In the genomic region with DNA sequence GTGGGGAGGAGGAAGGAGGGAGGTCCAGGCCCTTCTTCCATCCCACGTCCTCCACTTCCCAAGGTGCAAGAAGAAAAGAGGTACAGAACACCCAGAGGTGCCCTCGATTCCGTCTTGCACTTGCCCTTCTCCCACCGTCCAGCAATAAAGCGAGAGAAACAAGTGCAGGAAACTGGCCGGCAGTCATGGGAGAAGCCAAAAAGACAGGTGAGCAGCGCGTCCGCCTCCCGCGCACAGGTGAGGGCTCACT, we compare ENCODE assay signal across 8 cellular contexts. TPM values are rescaled to one million over a fixed set of nuclear protein-coding genes. Genes with fewer than 3 reads are reported as not detected.
DNase-seq lines count a peak whose midpoint lies in the region; ATAC-seq, FAIRE-seq and TF ChIP-seq lines count a peak whose summit lies in the region.

No MANE protein-coding gene starts in this region.

- DNase-seq in K562 (ENCODE audit: extremely low read depth in 1 of 4, low spot score in 3 of 4), result no peak
- no peak for DNase-seq in mesothelial cell of epicardium (ENCODE audit: low spot score in 2 of 2, unreplicated experiment in 2 of 2)
- no peak for DNase-seq in urothelium cell line (ENCODE audit: low spot score)
- no peak for DNase-seq in NCI-H1092 (lab: John Stamatoyannopoulos, UW)
- DNase-seq in NCI-H1930 (lab: John Stamatoyannopoulos, UW), result no peak

- 0% methylated on average over 9 of the region's 11 CpGs for WGBS in K562 (ENCODE audit: insufficient coverage, low coverage, missing lambda C conversion rate)

- TF ChIP-seq CTCF in K562 (IDR thresholded peaks at IDR 0.05 in 2 of 3, conservative IDR thresholded peaks at IDR 0.05 in 1 of 3; ENCODE audit: insufficient read depth in 2 of 3, low read depth in 1 of 3, low read length in 3 of 3) (no peak), mesothelial cell of epicardium (IDR thresholded peaks at IDR 0.05; ENCODE audit: unreplicated experiment) (no peak)

- POLR2A ChIA-PET in K562 (lab: Yijun Ruan, JAX), result interaction anchor here (0.6 to 3.3 kb wide), 9 partner anchors 8 to 219 kb away, joined by 3 to 24 read pairs (median 9); a partner anchor contains a TSS

- H3K4me3 Mint-ChIP-seq in mesothelial cell of epicardium, result peak overlapping the region; percentile 92

- peaks cover 17% of the 10 kb centered on the region for H3K4me1 Mint-ChIP-seq in mesothelial cell of epicardium

- peak; percentile 15 for ATAC-seq in HG02970 (IDR thresholded peaks at IDR 0.05; ENCODE audit: low FRiP score, unreplicated experiment)
- no peak for ATAC-seq in K562
- no peak for ATAC-seq in GM21576 (IDR thresholded peaks at IDR 0.05; ENCODE audit: unreplicated experiment)

- H3K4me2 ChIP-seq in BLaER1 (peak overlapping the region; percentile 95), K562 (ENCODE audit: insufficient read depth, low read length) (peak overlapping the region; percentile 94)

- H3K9me1 ChIP-seq in K562 (ENCODE audit: control insufficient read depth, insufficient read depth, low read length), result no peaks in the 10 kb centered on the region

- H3K4me1 ChIP-seq in BLaER1 (peaks cover 28% of the 10 kb centered on the region), K562 (replicated peaks in 1 of 2; ENCODE audit: control insufficient read depth in 2 of 2, insufficient read depth in 2 of 2, low read length in 2 of 2) (peaks cover 24 to 38% of the 10 kb centered on the region in 2 experiments)

- TF ChIP-seq EP300 in K562 (IDR thresholded peaks at IDR 0.05; ENCODE audit: low read length), result no peak

- peak overlapping the region; percentile 97 for H3K9ac ChIP-seq in BLaER1
- H3K9ac ChIP-seq in K562 (ENCODE audit: insufficient read depth in 1 of 2, low read depth in 2 of 2, low read length in 2 of 2), result peak overlapping the region; percentile 90 to 94

- H3K4me3 ChIP-seq in BLaER1 (peak overlapping the region; percentile 97), K562 (peak overlapping the region; percentile 80)

- intact Hi-C loops in K562 (cut with micrococcal nuclease), result no loop called here

- H3K27ac ChIP-seq in BLaER1 (peak overlapping the region; percentile 96), K562 (ENCODE audit: extremely low read depth, low read depth, low read length) (peak overlapping the region; percentile 95)

- TF ChIP-seq POLR2A in K562 (conservative IDR thresholded peaks at IDR 0.05), result peak; percentile 69

- no peaks in the 10 kb centered on the region for H3K27me3 ChIP-seq in BLaER1
- H3K27me3 ChIP-seq in K562 (ENCODE audit: control insufficient read depth in 2 of 2, insufficient read depth in 2 of 2, low read length in 2 of 2), result no peaks in the 10 kb centered on the region

- no peaks in the 10 kb centered on the region for H3K9me3 ChIP-seq in BLaER1
- H3K9me3 ChIP-seq in K562 (replicated peaks; ENCODE audit: control insufficient read depth, insufficient read depth, low read depth, low read length), result no peaks in the 10 kb centered on the region

- H3K79me2 ChIP-seq in K562 (ENCODE audit: control insufficient read depth, insufficient read depth, low read length), result peaks cover 43% of the 10 kb centered on the region

- no peaks in the 10 kb centered on the region for H3K27me3 Mint-ChIP-seq in mesothelial cell of epicardium (ENCODE audit: low read depth)

- H2AFZ ChIP-seq in K562 (ENCODE audit: low read depth, low read length), result peak overlapping the region; percentile 52

- TSS peak; percentile 35 for BruUV-seq in K562 (replicated peaks; lab: Mats Ljungman, UMichigan)

- H4K20me1 ChIP-seq in BLaER1, result peaks cover 9% of the 10 kb centered on the region; the same call in 1 of the 2 replicates
- no peaks in the 10 kb centered on the region for H4K20me1 ChIP-seq in K562 (replicated peaks; ENCODE audit: control insufficient read depth, insufficient read depth, low read length)

- peak overlapping the region; percentile 97 for H3K27ac Mint-ChIP-seq in mesothelial cell of epicardium

- in situ Hi-C loops in K562 (cut with MboI), result no loop called here

- H3K36me3 Mint-ChIP-seq in mesothelial cell of epicardium, result peaks cover 4% of the 10 kb centered on the region

- no peaks in the 10 kb centered on the region for H3K9me3 Mint-ChIP-seq in mesothelial cell of epicardium

- FAIRE-seq in K562 (lab: Jason Lieb, UNC) (no peak), urothelium cell line (lab: Jason Lieb, UNC) (no peak)

- H3K36me3 ChIP-seq in BLaER1 (peaks cover 30% of the 10 kb centered on the region), K562 (ENCODE audit: control insufficient read depth, insufficient read depth, low read length) (peaks cover 28% of the 10 kb centered on the region; the same call in 2 of the 3 replicates)

- CTCF ChIA-PET in K562 (lab: Yijun Ruan, JAX; ENCODE audit: low intra/inter-chr PET ratio), result no interaction called here

- TF ChIP-seq RAD21 in K562 (CRISPR knock-in tag; conservative IDR thresholded peaks at IDR 0.05 in 1 of 2, IDR thresholded peaks at IDR 0.05 in 1 of 2), result no peak

RNA-seq across cellular contexts. Expression of a gene that starts 1.3 kb away (rescaled TPM):
- total RNA-seq in K562 (2011; cell fraction: chromatin; rRNA removed; ENCODE audit: low replicate concordance), result 0.48 and 0.93 TPM in 2 replicates
- total RNA-seq in K562 (2011; cell fraction: nucleolus; rRNA removed), result 1.0 and 1.3 TPM in 2 replicates
- total RNA-seq in K562 (2011; cell fraction: nucleoplasm; rRNA removed), result 1.6 and 1.9 TPM in 2 replicates
- 0.41 and 0.90 TPM in 2 replicates for total RNA-seq in K562 (2014; rRNA removed)
- total RNA-seq in K562 (2014; rRNA removed; fragmentation: Illumina TruSeq; extraction: Trizol), result not detected in 2 replicates
- 0.26 and 0.29 TPM in 2 replicates for total RNA-seq in K562 (2015; rRNA removed; fragmentation: Illumina TruSeq; extraction: Trizol)
- total RNA-seq in K562 (2021), result 0.38 and 0.49 TPM in 2 replicates
- polyA plus RNA-seq in K562 (2011; rRNA removed), result 0.08 and 0.24 TPM in 2 replicates
- polyA plus RNA-seq in K562 (2011; cell fraction: cytosol; rRNA removed), result 0.40 and 0.70 TPM in 2 replicates
- polyA plus RNA-seq in K562 (2011; cell fraction: nucleus; rRNA removed), result 0.63 and 0.87 TPM in 2 replicates
- polyA plus RNA-seq in K562 (2012), result 1.9 and 2.0 TPM in 2 replicates
- 0.18 and 0.30 TPM in 2 replicates for polyA plus RNA-seq in K562 (2014; fragmentation: Illumina TruSeq; extraction: Trizol)
- under 1 TPM; 0.03 to 0.14 TPM for polyA plus RNA-seq in K562 (2014; fragmentation: Nextera tagmentation; extraction: Ambion mirVana)
- 0.16 and 0.35 TPM in 2 replicates for polyA plus RNA-seq in K562 (2014; rRNA removed)
- 0.21 and 0.30 TPM in 2 replicates for polyA minus RNA-seq in K562 (2011; rRNA and poly(A)+ RNA removed)
- polyA minus RNA-seq in K562 (2011; cell fraction: cytosol; rRNA and poly(A)+ RNA removed), result not detected in 2 replicates
- polyA minus RNA-seq in K562 (2011; cell fraction: nucleus; rRNA and poly(A)+ RNA removed), result 1.2 and 1.5 TPM in 2 replicates
- not detected in 3 replicates for total RNA-seq in mesothelial cell of epicardium

RNA-seq across cellular contexts. Expression of a gene that starts 17.7 kb away (rescaled TPM):
- 16.7 and 39.3 TPM in 2 replicates for total RNA-seq in K562 (2011; cell fraction: chromatin; rRNA removed; ENCODE audit: low replicate concordance)
- total RNA-seq in K562 (2011; cell fraction: nucleolus; rRNA removed), result 30.3 and 31.5 TPM in 2 replicates
- total RNA-seq in K562 (2011; cell fraction: nucleoplasm; rRNA removed), result 14.4 and 24.2 TPM in 2 replicates
- 35.9 and 37.0 TPM in 2 replicates for total RNA-seq in K562 (2014; rRNA removed)
- 13.5 and 17.8 TPM in 2 replicates for total RNA-seq in K562 (2014; rRNA removed; fragmentation: Illumina TruSeq; extraction: Trizol)
- 19.9 and 21.0 TPM in 2 replicates for total RNA-seq in K562 (2015; rRNA removed; fragmentation: Illumina TruSeq; extraction: Trizol)
- total RNA-seq in K562 (2021), result 36.0 and 40.1 TPM in 2 replicates
- polyA plus RNA-seq in K562 (2011; rRNA removed), result 27.4 and 34.9 TPM in 2 replicates
- 53.4 and 65.7 TPM in 2 replicates for polyA plus RNA-seq in K562 (2011; cell fraction: cytosol; rRNA removed)
- 66.8 and 81.1 TPM in 2 replicates for polyA plus RNA-seq in K562 (2011; cell fraction: nucleus; rRNA removed)
- polyA plus RNA-seq in K562 (2012), result 33.8 and 48.3 TPM in 2 replicates
- 44.5 and 48.9 TPM in 2 replicates for polyA plus RNA-seq in K562 (2014; fragmentation: Illumina TruSeq; extraction: Trizol)
- polyA plus RNA-seq in K562 (2014; fragmentation: Nextera tagmentation; extraction: Ambion mirVana), result 10 to 100 TPM in 1 of 2 experiments, 1 to 10 TPM in 1; 8.5 to 17.0 TPM
- polyA plus RNA-seq in K562 (2014; rRNA removed), result 45.6 and 48.3 TPM in 2 replicates
- polyA minus RNA-seq in K562 (2011; rRNA and poly(A)+ RNA removed), result 9.5 TPM in 2 replicates
- 22.7 and 24.0 TPM in 2 replicates for polyA minus RNA-seq in K562 (2011; cell fraction: cytosol; rRNA and poly(A)+ RNA removed)
- polyA minus RNA-seq in K562 (2011; cell fraction: nucleus; rRNA and poly(A)+ RNA removed), result 7.7 and 8.6 TPM in 2 replicates
- total RNA-seq in mesothelial cell of epicardium, result 75.0 to 80.5 TPM (median 75.6 TPM) in 3 replicates

RNA-seq across cellular contexts. Expression of a gene that starts 29.4 kb away (rescaled TPM):
- 2.1 and 10.9 TPM in 2 replicates for total RNA-seq in K562 (2011; cell fraction: chromatin; rRNA removed; ENCODE audit: low replicate concordance)
- 16.8 and 21.0 TPM in 2 replicates for total RNA-seq in K562 (2011; cell fraction: nucleolus; rRNA removed)
- 6.7 and 7.4 TPM in 2 replicates for total RNA-seq in K562 (2011; cell fraction: nucleoplasm; rRNA removed)
- total RNA-seq in K562 (2014; rRNA removed) (25.8 and 27.4 TPM in 2 replicates), K562 (2014; rRNA removed; fragmentation: Illumina TruSeq; extraction: Trizol) (0.80 and 1.2 TPM in 2 replicates), K562 (2015; rRNA removed; fragmentation: Illumina TruSeq; extraction: Trizol) (4.1 and 4.5 TPM in 2 replicates), K562 (2021) (19.5 and 25.4 TPM in 2 replicates), mesothelial cell of epicardium (9.4 to 11.7 TPM (median 10.1 TPM) in 3 replicates)
- polyA plus RNA-seq in K562 (2011; rRNA removed) (3.5 and 5.6 TPM in 2 replicates), K562 (2014; fragmentation: Illumina TruSeq; extraction: Trizol) (1.4 and 3.1 TPM in 2 replicates), K562 (2014; fragmentation: Nextera tagmentation; extraction: Ambion mirVana) (under 1 TPM; 0.08 to 0.31 TPM), K562 (2014; rRNA removed) (24.0 and 25.9 TPM in 2 replicates)
- polyA plus RNA-seq in K562 (2011; cell fraction: cytosol; rRNA removed), result 10.9 and 32.1 TPM in 2 replicates
- polyA plus RNA-seq in K562 (2011; cell fraction: nucleus; rRNA removed), result 29.9 and 52.2 TPM in 2 replicates
- polyA plus RNA-seq in K562 (2012), result 9.6 and 16.4 TPM in 2 replicates
- polyA minus RNA-seq in K562 (2011; rRNA and poly(A)+ RNA removed), result 0.49 and 0.72 TPM in 2 replicates
- polyA minus RNA-seq in K562 (2011; cell fraction: cytosol; rRNA and poly(A)+ RNA removed), result 2.8 and 7.2 TPM in 2 replicates
- 5.5 and 7.0 TPM in 2 replicates for polyA minus RNA-seq in K562 (2011; cell fraction: nucleus; rRNA and poly(A)+ RNA removed)

RNA-seq across cellular contexts. Expression of a gene that starts 31.5 kb away (rescaled TPM):
- total RNA-seq in K562 (2011; cell fraction: chromatin; rRNA removed; ENCODE audit: low replicate concordance), result 2.6 and 10.1 TPM in 2 replicates
- total RNA-seq in K562 (2011; cell fraction: nucleolus; rRNA removed), result 6.1 and 10.2 TPM in 2 replicates
- 3.3 and 4.3 TPM in 2 replicates for total RNA-seq in K562 (2011; cell fraction: nucleoplasm; rRNA removed)
- total RNA-seq in K562 (2014; rRNA removed) (0.54 and 1.1 TPM in 2 replicates), K562 (2014; rRNA removed; fragmentation: Illumina TruSeq; extraction: Trizol) (0.10 and 0.11 TPM in 2 replicates), K562 (2015; rRNA removed; fragmentation: Illumina TruSeq; extraction: Trizol) (0.54 and 0.60 TPM in 2 replicates), K562 (2021) (1.5 and 1.7 TPM in 2 replicates), mesothelial cell of epicardium (12.4 to 14.3 TPM (median 13.4 TPM) in 3 replicates)
- polyA plus RNA-seq in K562 (2011; rRNA removed) (0.89 and 1.6 TPM in 2 replicates), K562 (2014; fragmentation: Illumina TruSeq; extraction: Trizol) (0.40 and 0.64 TPM in 2 replicates), K562 (2014; fragmentation: Nextera tagmentation; extraction: Ambion mirVana) (not detected), K562 (2014; rRNA removed) (0.89 and 1.5 TPM in 2 replicates)
- 1.2 and 3.0 TPM in 2 replicates for polyA plus RNA-seq in K562 (2011; cell fraction: cytosol; rRNA removed)
- polyA plus RNA-seq in K562 (2011; cell fraction: nucleus; rRNA removed), result 7.0 and 9.6 TPM in 2 replicates
- polyA plus RNA-seq in K562 (2012), result 3.4 TPM in 2 replicates
- 0.06 and 0.49 TPM in 2 replicates for polyA minus RNA-seq in K562 (2011; rRNA and poly(A)+ RNA removed)
- polyA minus RNA-seq in K562 (2011; cell fraction: cytosol; rRNA and poly(A)+ RNA removed), result 0.76 and 1.8 TPM in 2 replicates
- polyA minus RNA-seq in K562 (2011; cell fraction: nucleus; rRNA and poly(A)+ RNA removed), result 2.7 and 3.5 TPM in 2 replicates

RNA-seq across cellular contexts. Expression of a gene that starts 52.5 kb away (rescaled TPM):
- 49.4 and 103 TPM in 2 replicates for total RNA-seq in K562 (2011; cell fraction: chromatin; rRNA removed; ENCODE audit: low replicate concordance)
- total RNA-seq in K562 (2011; cell fraction: nucleolus; rRNA removed), result 55.9 and 62.7 TPM in 2 replicates
- total RNA-seq in K562 (2011; cell fraction: nucleoplasm; rRNA removed), result 52.4 and 56.3 TPM in 2 replicates
- total RNA-seq in K562 (2014; rRNA removed) (47.8 and 49.1 TPM in 2 replicates), K562 (2014; rRNA removed; fragmentation: Illumina TruSeq; extraction: Trizol) (39.8 and 43.6 TPM in 2 replicates), K562 (2015; rRNA removed; fragmentation: Illumina TruSeq; extraction: Trizol) (47.7 and 52.5 TPM in 2 replicates), K562 (2021) (56.7 and 60.5 TPM in 2 replicates), mesothelial cell of epicardium (91.5 to 93.6 TPM (median 91.7 TPM) in 3 replicates)
- polyA plus RNA-seq in K562 (2011; rRNA removed) (77.2 and 80.3 TPM in 2 replicates), K562 (2014; fragmentation: Illumina TruSeq; extraction: Trizol) (60.2 and 60.9 TPM in 2 replicates), K562 (2014; fragmentation: Nextera tagmentation; extraction: Ambion mirVana) (10 to 100 TPM; 36.3 to 44.1 TPM), K562 (2014; rRNA removed) (49.6 and 60.5 TPM in 2 replicates)
- 72.0 and 75.9 TPM in 2 replicates for polyA plus RNA-seq in K562 (2011; cell fraction: cytosol; rRNA removed)
- 90.8 and 94.6 TPM in 2 replicates for polyA plus RNA-seq in K562 (2011; cell fraction: nucleus; rRNA removed)
- 44.6 and 45.2 TPM in 2 replicates for polyA plus RNA-seq in K562 (2012)
- 46.7 and 62.1 TPM in 2 replicates for polyA minus RNA-seq in K562 (2011; rRNA and poly(A)+ RNA removed)
- polyA minus RNA-seq in K562 (2011; cell fraction: cytosol; rRNA and poly(A)+ RNA removed), result 38.5 TPM in 2 replicates
- 23.0 and 41.4 TPM in 2 replicates for polyA minus RNA-seq in K562 (2011; cell fraction: nucleus; rRNA and poly(A)+ RNA removed)
